In the genomic region with DNA sequence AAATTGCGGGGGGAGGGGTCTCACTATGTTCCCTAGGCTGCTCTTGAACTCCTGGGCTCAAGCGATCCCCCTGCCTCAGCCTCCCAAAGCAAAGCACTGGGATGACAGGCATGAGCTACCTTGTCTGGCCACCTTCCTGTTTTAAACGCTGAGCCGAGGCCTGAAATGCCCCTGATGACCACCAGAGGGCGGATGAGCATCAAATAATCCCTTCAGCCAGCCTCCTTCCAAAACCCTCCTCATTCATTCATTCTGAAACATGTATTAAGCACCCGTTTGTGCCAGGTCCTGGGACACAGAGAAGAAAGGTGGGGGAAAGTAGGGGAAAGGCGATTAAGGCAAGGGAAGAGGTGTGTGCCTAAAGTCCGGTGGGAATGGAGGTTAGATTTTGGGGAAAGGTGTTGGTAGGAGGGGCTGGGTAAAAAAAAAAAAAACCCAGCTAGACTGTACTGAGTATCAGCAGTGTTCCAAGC, we compare ENCODE assay signal across 8 cellular contexts. TPM values are rescaled to one million over a fixed set of nuclear protein-coding genes. Genes with fewer than 3 reads are reported as not detected.
DNase-seq lines count a peak whose midpoint lies in the region; ATAC-seq, FAIRE-seq and TF ChIP-seq lines count a peak whose summit lies in the region.

No MANE protein-coding gene starts in this region.

- H3K27me3 Mint-ChIP-seq in Calu3 (ENCODE audit: unreplicated experiment) (no peaks in the 10 kb centered on the region), endothelial cell (ENCODE audit: unreplicated experiment) (peaks cover 16% of the 10 kb centered on the region)

- H3K9me3 Mint-ChIP-seq in Calu3 (ENCODE audit: low read depth, unreplicated experiment) (no peaks in the 10 kb centered on the region), endothelial cell (ENCODE audit: unreplicated experiment) (no peaks in the 10 kb centered on the region)

- peak; percentile 92 for TF ChIP-seq CTCF in Calu3 (IDR thresholded peaks at IDR 0.05; ENCODE audit: unreplicated experiment)
- peak; percentile 97 for TF ChIP-seq CTCF in endothelial cell (IDR thresholded peaks at IDR 0.05; ENCODE audit: unreplicated experiment)

- peaks cover 45% of the 10 kb centered on the region for H3K4me1 Mint-ChIP-seq in Calu3 (ENCODE audit: low read depth, unreplicated experiment)
- peaks cover 17% of the 10 kb centered on the region for H3K4me1 Mint-ChIP-seq in endothelial cell (ENCODE audit: unreplicated experiment)

- DNase-seq in Calu3 = peak; percentile 83
- DNase-seq in HTR-8/SVneo (ENCODE audit: insufficient read length, low spot score) = peak; percentile 64
- peak; percentile 87 for DNase-seq in NOMO-1 treated with DMSO at 0.1 percent for 48 hours (lab: John Stamatoyannopoulos, UW; ENCODE audit: unreplicated experiment)
- peak; percentile 70 to 74 for DNase-seq in activated CD8-positive, alpha-beta memory T cell treated with anti-CD3 and anti-CD28 coated beads for 4 hours (ENCODE audit: low read depth in 2 of 2)
- peak; percentile 80 for DNase-seq in endothelial cell (ENCODE audit: low spot score)
- peak; percentile 91 for DNase-seq in mucosa of gallbladder (ENCODE audit: low spot score)
- peak; percentile 64 to 80 for DNase-seq in stimulated activated CD8-positive, alpha-beta memory T cell treated with anti-CD3 and anti-CD28 coated beads, Interleukin-7, amount 100 ng/mL, for 4 hours (ENCODE audit: low read depth in 2 of 2)

- no TSS peak for BruUV-seq in Calu3 (replicated peaks; lab: Mats Ljungman, UMichigan)

- CTCF ChIA-PET in Calu3 (lab: Charles Lee) = interaction anchor here (0.8 to 2.2 kb wide), 9 partner anchors 9 to 118 kb away, joined by 3 to 78 read pairs (median 5); no protein-coding TSS in a partner anchor

- H3K4me3 Mint-ChIP-seq in Calu3 (ENCODE audit: low read depth, unreplicated experiment) (no peak overlapping the region), endothelial cell (ENCODE audit: unreplicated experiment) (no peak overlapping the region)

- peaks cover 51% of the 10 kb centered on the region for H3K36me3 Mint-ChIP-seq in Calu3 (ENCODE audit: insufficient read depth, unreplicated experiment)
- no peaks in the 10 kb centered on the region for H3K36me3 Mint-ChIP-seq in endothelial cell (ENCODE audit: low read depth, unreplicated experiment)

- FAIRE-seq in HTR-8/SVneo (lab: Jason Lieb, UNC) = peak; percentile 66

- ATAC-seq in GM18520 (IDR thresholded peaks at IDR 0.05; ENCODE audit: unreplicated experiment) = no peak

- no peak overlapping the region for H3K27ac Mint-ChIP-seq in Calu3 (ENCODE audit: unreplicated experiment)
- no peak overlapping the region for H3K27ac Mint-ChIP-seq in endothelial cell (ENCODE audit: unreplicated experiment)

- intact Hi-C loops in Calu3 (cut with micrococcal nuclease; ENCODE audit: unreplicated experiment) = loop anchor here (1.0 kb wide), 1 partner anchor 38 kb away; no protein-coding TSS in a partner anchor

RNA-seq across cellular contexts. Expression of a gene that starts 30.7 kb away (rescaled TPM):
- total RNA-seq in Calu3 (2022) (1,239 and 1,354 TPM in 2 replicates), endothelial cell (ENCODE audit: unreplicated experiment) (592 TPM), mucosa of gallbladder (763 TPM)
